In genomic region chr18:36692909-36693308, GRCh38 we compare ENCODE assay signal across 23 cellular contexts.
DNase-seq lines count a peak whose midpoint lies in the region; ATAC-seq and TF ChIP-seq lines count a peak whose summit lies in the region.
"Had no signal": no experiment of that assay in that cellular context is flagged by ENCODE, and none has a peak within 500 bp of the region (broad histone marks: within the 10 kb centered on the region; RNA-seq: fewer than 3 reads in every experiment).

No MANE protein-coding gene starts in this region.

- CTCF ChIA-PET in activated naive CD4-positive, alpha-beta T cell treated with anti-CD3 and anti-CD28 coated beads for 36 hours (lab: Charles Lee): no interaction called here

- H3K4me1 Mint-ChIP-seq in activated naive CD4-positive, alpha-beta T cell treated with anti-CD3 and anti-CD28 coated beads for 36 hours (ENCODE audit: low read depth): no peaks in the 10 kb centered on the region
- H3K4me1 Mint-ChIP-seq: CD4-positive, alpha-beta memory T cell; central memory CD8-positive, alpha-beta T cell; naive thymus-derived CD4-positive, alpha-beta T cell had no signal

- H3K4me1 ChIP-seq in gastroesophageal sphincter (peaks cover 5 to 67% (median 10%) of the 10 kb centered on the region in 3 donors), transverse colon (peaks cover 0 to 17% (median 0%) of the 10 kb centered on the region in 4 donors)
- H3K4me1 ChIP-seq: HAP-1, spleen had no signal

- H3K27me3 ChIP-seq in gastroesophageal sphincter (no peaks in the 10 kb centered on the region), transverse colon (no peaks in the 10 kb centered on the region)
- H3K27me3 ChIP-seq: gastrocnemius medialis, thyroid gland had no signal

- H3K36me3 ChIP-seq in gastroesophageal sphincter (no peaks in the 10 kb centered on the region), transverse colon (no peaks in the 10 kb centered on the region)
- H3K36me3 ChIP-seq: gastrocnemius medialis, HAP-1, spleen, thyroid gland had no signal

- 8 to 17% methylated on average over 2 to 4 of the region's 8 CpGs for WGBS in gastroesophageal sphincter (ENCODE audit: low coverage in 1 of 2), 2 donors
- WGBS in transverse colon (ENCODE audit: low coverage in 1 of 2), 2 donors: 61% methylated on average over 8 of the region's 8 CpGs; no CpG with 5 or more reads in 1 of the 2 donors

- intact Hi-C loops in transverse colon (cut with DNase I; ENCODE audit: low total_unique reads): no loop called here
- intact Hi-C loops in activated naive CD4-positive, alpha-beta T cell treated with anti-CD3 and anti-CD28 coated beads for 36 hours (cut with micrococcal nuclease): no loop called here

- peaks cover 2% of the 10 kb centered on the region for H3K27me3 Mint-ChIP-seq in activated naive CD4-positive, alpha-beta T cell treated with anti-CD3 and anti-CD28 coated beads for 36 hours (ENCODE audit: low read depth)

- H3K27ac ChIP-seq in gastroesophageal sphincter (peak overlapping the region; percentile 65 to 86 (median 78)), transverse colon (peak overlapping the region; percentile 53 to 82 (median 76))
- H3K27ac ChIP-seq: 22Rv1, gastrocnemius medialis, spleen, thyroid gland had no signal

- H3K27ac Mint-ChIP-seq in activated naive CD4-positive, alpha-beta T cell treated with anti-CD3 and anti-CD28 coated beads for 36 hours: no peak overlapping the region
- H3K27ac Mint-ChIP-seq: activated CD4-positive, alpha-beta memory T cell treated with anti-CD3 and anti-CD28 coated beads for 36 hours; activated T-cell treated with anti-CD3 and anti-CD28 coated beads, Interleukin-2, amount 50 U/mL, for 24 hours; CD4-positive, alpha-beta memory T cell; naive thymus-derived CD4-positive, alpha-beta T cell had no signal

- H3K4me3 Mint-ChIP-seq in activated naive CD4-positive, alpha-beta T cell treated with anti-CD3 and anti-CD28 coated beads for 36 hours: no peak overlapping the region
- H3K4me3 Mint-ChIP-seq: activated CD4-positive, alpha-beta memory T cell treated with anti-CD3 and anti-CD28 coated beads for 36 hours; activated T-cell treated with anti-CD3 and anti-CD28 coated beads, Interleukin-2, amount 50 U/mL, for 24 hours; CD4-positive, alpha-beta memory T cell; central memory CD8-positive, alpha-beta T cell; naive thymus-derived CD4-positive, alpha-beta T cell had no signal

- TF ChIP-seq POLR2A in gastroesophageal sphincter (IDR thresholded peaks at IDR 0.05): no peak
- TF ChIP-seq POLR2A in transverse colon (IDR thresholded peaks at IDR 0.05): no peak

- ATAC-seq in gastroesophageal sphincter (no peak), GM21515 (IDR thresholded peaks at IDR 0.05; ENCODE audit: unreplicated experiment) (no peak)
- ATAC-seq: gastrocnemius medialis; left ventricle myocardium superior; naive thymus-derived CD4-positive, alpha-beta T cell had no signal

- in situ Hi-C loops in transverse colon (cut with MboI; ENCODE audit: low pct_ligation_motif_present in 1 of 4, low pct_unique_long_range_greater_than_20kb in 1 of 4, low sequenced_read_pairs in 3 of 4): no loop called here

- TF ChIP-seq EP300 in gastroesophageal sphincter (IDR thresholded peaks at IDR 0.05) (no peak), transverse colon (IDR thresholded peaks at IDR 0.05; ENCODE audit: low read depth) (no peak)

- H3K9me3 ChIP-seq in gastroesophageal sphincter (no peaks in the 10 kb centered on the region), transverse colon (no peaks in the 10 kb centered on the region)
- H3K9me3 ChIP-seq: gastrocnemius medialis, HAP-1, spleen, thyroid gland had no signal

- H3K4me3 ChIP-seq in WI38 (ENCODE audit: low read depth, low read length): peak overlapping the region; percentile 87
- H3K4me3 ChIP-seq in gastroesophageal sphincter: peak overlapping the region; percentile 25 to 46
- H3K4me3 ChIP-seq in transverse colon: peak overlapping the region in 2 of 4 donors; percentile 8 to 13
- H3K4me3 ChIP-seq: gastrocnemius medialis, HAP-1, spleen, thyroid gland had no signal

- H3K9me3 Mint-ChIP-seq in activated naive CD4-positive, alpha-beta T cell treated with anti-CD3 and anti-CD28 coated beads for 36 hours: no peaks in the 10 kb centered on the region
- H3K9me3 Mint-ChIP-seq: activated CD4-positive, alpha-beta memory T cell treated with anti-CD3 and anti-CD28 coated beads for 36 hours; activated T-cell treated with anti-CD3 and anti-CD28 coated beads, Interleukin-2, amount 50 U/mL, for 24 hours; CD4-positive, alpha-beta memory T cell; central memory CD8-positive, alpha-beta T cell; naive thymus-derived CD4-positive, alpha-beta T cell had no signal

- H3K36me3 Mint-ChIP-seq in activated naive CD4-positive, alpha-beta T cell treated with anti-CD3 and anti-CD28 coated beads for 36 hours (ENCODE audit: low read depth): no peaks in the 10 kb centered on the region
- H3K36me3 Mint-ChIP-seq: activated CD4-positive, alpha-beta memory T cell treated with anti-CD3 and anti-CD28 coated beads for 36 hours; CD4-positive, alpha-beta memory T cell; naive thymus-derived CD4-positive, alpha-beta T cell had no signal

- peak; percentile 76 for DNase-seq in DMS79 treated with DMSO at 0.1 percent for 48 hours (lab: John Stamatoyannopoulos, UW)
- DNase-seq in DMS79 (lab: John Stamatoyannopoulos, UW): no peak
- DNase-seq in transverse colon: no peak
- DNase-seq in Ammon's horn (ENCODE audit: low spot score): no peak
- no peak for DNase-seq in activated naive CD4-positive, alpha-beta T cell treated with anti-CD3 and anti-CD28 coated beads for 36 hours
- DNase-seq: activated CD4-positive, alpha-beta memory T cell treated with anti-CD3 and anti-CD28 coated beads for 36 hours; activated T-cell treated with anti-CD3 and anti-CD28 coated beads, Interleukin-2, amount 50 U/mL, for 24 hours; CD4-positive, alpha-beta memory T cell; effector memory CD4-positive, alpha-beta T cell; gastrocnemius medialis; left ventricle myocardium superior; naive thymus-derived CD4-positive, alpha-beta T cell; NCI-H2171 treated with DMSO at 0.1 percent for 48 hours; NCI-H82; spleen; SW 1271; thyroid gland had no signal

- TF ChIP-seq CTCF in WI38 (IDR thresholded peaks at IDR 0.05; ENCODE audit: low read depth, low read length) (no peak), gastroesophageal sphincter (IDR thresholded peaks at IDR 0.05) (no peak), transverse colon (IDR thresholded peaks at IDR 0.05) (no peak)
